18 cellular contexts compared by ENCODE assay signal in the genomic region with DNA sequence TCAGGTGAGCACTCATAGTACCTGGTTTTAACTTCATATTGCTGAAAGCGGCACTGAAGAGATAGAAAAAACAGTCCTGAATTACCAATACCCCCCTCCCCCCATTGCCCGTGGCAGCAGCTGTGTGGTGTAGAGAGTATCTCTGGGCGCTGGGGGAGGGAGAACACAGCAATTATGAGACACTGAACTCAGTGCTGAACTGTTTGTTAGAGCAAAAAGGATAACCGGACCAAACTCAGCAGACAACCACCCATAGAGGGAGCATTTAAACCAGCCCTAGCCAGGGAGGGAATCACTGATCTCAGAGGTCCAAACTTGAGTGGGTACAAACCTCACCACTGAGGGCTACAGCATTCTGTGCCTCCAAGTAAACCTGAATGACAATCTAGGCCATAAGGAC.
DNase-seq lines count a peak whose midpoint lies in the region; ATAC-seq, FAIRE-seq and TF ChIP-seq lines count a peak whose summit lies in the region.
"Had no signal": no experiment of that assay in that cellular context is flagged by ENCODE, and none has a peak within 500 bp of the region (broad histone marks: within the 10 kb centered on the region; RNA-seq: fewer than 3 reads in every experiment).

No MANE protein-coding gene starts in this region.

- no peaks in the 10 kb centered on the region for H3K36me3 Mint-ChIP-seq in immature natural killer cell

- H4K20me1 ChIP-seq in K562 (replicated peaks; ENCODE audit: control insufficient read depth, insufficient read depth, low read length): no peaks in the 10 kb centered on the region

- H3K9me3 Mint-ChIP-seq in immature natural killer cell: peaks cover 0 to 3% (median 0%) of the 10 kb centered on the region in 6 donors
- H3K9me3 Mint-ChIP-seq: GM23338 had no signal

- no peak overlapping the region for H3K4me2 ChIP-seq in K562 (ENCODE audit: insufficient read depth, low read length)
- H3K4me2 ChIP-seq: GM23338 had no signal

- POLR2A ChIA-PET in K562 (lab: Yijun Ruan, JAX): interaction anchor here (0.6 kb wide), 1 partner anchor 587 kb away, joined by 3 read pairs; no protein-coding TSS in a partner anchor

- H3K4me1 ChIP-seq in K562 (replicated peaks in 1 of 2; ENCODE audit: control insufficient read depth in 2 of 2, insufficient read depth in 2 of 2, low read length in 2 of 2) (peaks cover 0 to 6% of the 10 kb centered on the region in 2 experiments; a peak in 2 of 5 replicates), ascending aorta (no peaks in the 10 kb centered on the region)

- intact Hi-C loops in K562 (cut with micrococcal nuclease): loop anchor here (5.0 kb wide), 1 partner anchor 455 kb away; no protein-coding TSS in a partner anchor
- intact Hi-C loops in ascending aorta (cut with DNase I): no loop called here

- peaks cover 2 to 14% (median 6%) of the 10 kb centered on the region in 3 donors for H3K27me3 Mint-ChIP-seq in immature natural killer cell (ENCODE audit: low read depth in 3 of 3)
- H3K27me3 Mint-ChIP-seq: B cell; CD4-positive, alpha-beta T cell had no signal

- H3K27me3 ChIP-seq in K562 (ENCODE audit: control insufficient read depth in 2 of 2, insufficient read depth in 2 of 2, low read length in 2 of 2): no peaks in the 10 kb centered on the region
- no peaks in the 10 kb centered on the region for H3K27me3 ChIP-seq in ascending aorta

- no peak for TF ChIP-seq POLR2A in K562 (conservative IDR thresholded peaks at IDR 0.05)

- H3K9ac ChIP-seq in K562 (ENCODE audit: insufficient read depth in 1 of 2, low read depth in 2 of 2, low read length in 2 of 2): no peak overlapping the region

- WGBS in K562 (ENCODE audit: insufficient coverage, low coverage, missing lambda C conversion rate): 38% methylated on average over 3 of the region's 4 CpGs

- in situ Hi-C loops in K562 (cut with MboI): no loop called here

- H3K27ac ChIP-seq in K562 (ENCODE audit: extremely low read depth, low read depth, low read length) (no peak overlapping the region), ascending aorta (no peak overlapping the region)

- DNase-seq in NCI-H2081 treated with DMSO at 0.1 percent for 48 hours (lab: John Stamatoyannopoulos, UW): peak; percentile 49
- DNase-seq in NCI-H774 (lab: John Stamatoyannopoulos, UW): peak; percentile 14
- peak in 1 of 4 experiments; percentile 7 for DNase-seq in K562 (ENCODE audit: extremely low read depth in 1 of 4, low spot score in 3 of 4)
- DNase-seq in NCI-H1048 (lab: John Stamatoyannopoulos, UW): no peak
- DNase-seq in ascending aorta (ENCODE audit: low spot score in 2 of 2): no peak
- no peak for DNase-seq in immature natural killer cell
- no peak for DNase-seq in SW 1271 (lab: John Stamatoyannopoulos, UW)
- DNase-seq: C1 segment of cervical spinal cord; Calu3; CD4-positive, alpha-beta T cell; DMS 273 treated with DMSO at 0.1 percent for 48 hours; DMS79; H7 had no signal

- H3K27ac Mint-ChIP-seq in immature natural killer cell: no peak overlapping the region
- H3K27ac Mint-ChIP-seq: B cell; CD4-positive, alpha-beta T cell; GM23338 had no signal

- H3K4me3 Mint-ChIP-seq in immature natural killer cell: no peak overlapping the region
- H3K4me3 Mint-ChIP-seq: B cell; CD4-positive, alpha-beta T cell; GM23338 had no signal

- no peaks in the 10 kb centered on the region for H3K4me1 Mint-ChIP-seq in immature natural killer cell
- H3K4me1 Mint-ChIP-seq: B cell, GM23338 had no signal

- no peak overlapping the region for H3K4me3 ChIP-seq in K562
- no peak overlapping the region for H3K4me3 ChIP-seq in ascending aorta
- H3K4me3 ChIP-seq: GM12878, GM23338 had no signal

- no peak for FAIRE-seq in K562 (lab: Jason Lieb, UNC)
- FAIRE-seq: A204.1, GM12878, GM18507 had no signal

- CTCF ChIA-PET in K562 (lab: Yijun Ruan, JAX; ENCODE audit: low intra/inter-chr PET ratio): no interaction called here

- no peak overlapping the region for H2AFZ ChIP-seq in K562 (ENCODE audit: low read depth, low read length)
- H2AFZ ChIP-seq: GM23338 had no signal

- no peak for TF ChIP-seq RAD21 in K562 (CRISPR knock-in tag; conservative IDR thresholded peaks at IDR 0.05 in 1 of 2, IDR thresholded peaks at IDR 0.05 in 1 of 2)

- ATAC-seq in K562: peak; percentile 78
- ATAC-seq: GM12878, GM23338 had no signal

- H3K9me3 ChIP-seq in K562 (replicated peaks; ENCODE audit: control insufficient read depth, insufficient read depth, low read depth, low read length) (no peaks in the 10 kb centered on the region), ascending aorta (no peaks in the 10 kb centered on the region)

- H3K36me3 ChIP-seq in K562 (ENCODE audit: control insufficient read depth, insufficient read depth, low read length): no peaks in the 10 kb centered on the region
- H3K36me3 ChIP-seq in ascending aorta: no peaks in the 10 kb centered on the region

- no TSS peak for BruUV-seq in K562 (replicated peaks; lab: Mats Ljungman, UMichigan)

- TF ChIP-seq EP300 in K562 (IDR thresholded peaks at IDR 0.05; ENCODE audit: low read length): no peak

- H3K79me2 ChIP-seq in K562 (ENCODE audit: control insufficient read depth, insufficient read depth, low read length): no peaks in the 10 kb centered on the region; the same call in 2 of the 3 replicates

- 0 out of 6 replicates have a peak, but pooled peaks of 1 of the 3 experiments have one; percentile 18 for TF ChIP-seq CTCF in K562 (IDR thresholded peaks at IDR 0.05 in 2 of 3, conservative IDR thresholded peaks at IDR 0.05 in 1 of 3; ENCODE audit: insufficient read depth in 2 of 3, low read depth in 1 of 3, low read length in 3 of 3)
- TF ChIP-seq CTCF in ascending aorta (IDR thresholded peaks at IDR 0.05): no peak

- no peaks in the 10 kb centered on the region for H3K9me1 ChIP-seq in K562 (ENCODE audit: control insufficient read depth, insufficient read depth, low read length)

TF ChIP-seq in K562, 482 proteins besides CTCF, POLR2A, EP300 and RAD21:
- TF ChIP-seq, protein P1, sequence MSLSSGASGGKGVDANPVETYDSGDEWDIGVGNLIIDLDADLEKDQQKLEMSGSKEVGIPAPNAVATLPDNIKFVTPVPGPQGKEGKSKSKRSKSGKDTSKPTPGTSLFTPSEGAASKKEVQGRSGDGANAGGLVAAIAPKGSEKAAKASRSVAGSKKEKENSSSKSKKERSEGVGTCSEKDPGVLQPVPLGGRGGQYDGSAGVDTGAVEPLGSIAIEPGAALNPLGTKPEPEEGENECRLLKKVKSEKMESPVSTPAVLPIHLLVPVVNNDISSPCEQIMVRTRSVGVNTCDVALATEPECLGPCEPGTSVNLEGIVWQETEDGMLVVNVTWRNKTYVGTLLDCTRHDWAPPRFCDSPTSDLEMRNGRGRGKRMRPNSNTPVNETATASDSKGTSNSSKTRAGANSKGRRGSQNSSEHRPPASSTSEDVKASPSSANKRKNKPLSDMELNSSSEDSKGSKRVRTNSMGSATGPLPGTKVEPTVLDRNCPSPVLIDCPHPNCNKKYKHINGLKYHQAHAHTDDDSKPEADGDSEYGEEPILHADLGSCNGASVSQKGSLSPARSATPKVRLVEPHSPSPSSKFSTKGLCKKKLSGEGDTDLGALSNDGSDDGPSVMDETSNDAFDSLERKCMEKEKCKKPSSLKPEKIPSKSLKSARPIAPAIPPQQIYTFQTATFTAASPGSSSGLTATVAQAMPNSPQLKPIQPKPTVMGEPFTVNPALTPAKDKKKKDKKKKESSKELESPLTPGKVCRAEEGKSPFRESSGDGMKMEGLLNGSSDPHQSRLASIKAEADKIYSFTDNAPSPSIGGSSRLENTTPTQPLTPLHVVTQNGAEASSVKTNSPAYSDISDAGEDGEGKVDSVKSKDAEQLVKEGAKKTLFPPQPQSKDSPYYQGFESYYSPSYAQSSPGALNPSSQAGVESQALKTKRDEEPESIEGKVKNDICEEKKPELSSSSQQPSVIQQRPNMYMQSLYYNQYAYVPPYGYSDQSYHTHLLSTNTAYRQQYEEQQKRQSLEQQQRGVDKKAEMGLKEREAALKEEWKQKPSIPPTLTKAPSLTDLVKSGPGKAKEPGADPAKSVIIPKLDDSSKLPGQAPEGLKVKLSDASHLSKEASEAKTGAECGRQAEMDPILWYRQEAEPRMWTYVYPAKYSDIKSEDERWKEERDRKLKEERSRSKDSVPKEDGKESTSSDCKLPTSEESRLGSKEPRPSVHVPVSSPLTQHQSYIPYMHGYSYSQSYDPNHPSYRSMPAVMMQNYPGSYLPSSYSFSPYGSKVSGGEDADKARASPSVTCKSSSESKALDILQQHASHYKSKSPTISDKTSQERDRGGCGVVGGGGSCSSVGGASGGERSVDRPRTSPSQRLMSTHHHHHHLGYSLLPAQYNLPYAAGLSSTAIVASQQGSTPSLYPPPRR (CRISPR knock-in tag; IDR thresholded peaks at IDR 0.05; ENCODE audit: borderline replicate concordance): no peak
- TF ChIP-seq NCOA2 (IDR thresholded peaks at IDR 0.05; ENCODE audit: partially characterized antibody in 2 of 2) (no peak), SIRT6 (IDR thresholded peaks at IDR 0.05; ENCODE audit: low read depth, low read length) (no peak), IFI16 (CRISPR knock-in tag; IDR thresholded peaks at IDR 0.05) (no peak)
- TF ChIP-seq, protein P2, sequence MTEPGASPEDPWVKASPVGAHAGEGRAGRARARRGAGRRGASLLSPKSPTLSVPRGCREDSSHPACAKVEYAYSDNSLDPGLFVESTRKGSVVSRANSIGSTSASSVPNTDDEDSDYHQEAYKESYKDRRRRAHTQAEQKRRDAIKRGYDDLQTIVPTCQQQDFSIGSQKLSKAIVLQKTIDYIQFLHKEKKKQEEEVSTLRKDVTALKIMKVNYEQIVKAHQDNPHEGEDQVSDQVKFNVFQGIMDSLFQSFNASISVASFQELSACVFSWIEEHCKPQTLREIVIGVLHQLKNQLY (CRISPR knock-in tag; conservative IDR thresholded peaks at IDR 0.05): no peak
- TF ChIP-seq, protein P3, sequence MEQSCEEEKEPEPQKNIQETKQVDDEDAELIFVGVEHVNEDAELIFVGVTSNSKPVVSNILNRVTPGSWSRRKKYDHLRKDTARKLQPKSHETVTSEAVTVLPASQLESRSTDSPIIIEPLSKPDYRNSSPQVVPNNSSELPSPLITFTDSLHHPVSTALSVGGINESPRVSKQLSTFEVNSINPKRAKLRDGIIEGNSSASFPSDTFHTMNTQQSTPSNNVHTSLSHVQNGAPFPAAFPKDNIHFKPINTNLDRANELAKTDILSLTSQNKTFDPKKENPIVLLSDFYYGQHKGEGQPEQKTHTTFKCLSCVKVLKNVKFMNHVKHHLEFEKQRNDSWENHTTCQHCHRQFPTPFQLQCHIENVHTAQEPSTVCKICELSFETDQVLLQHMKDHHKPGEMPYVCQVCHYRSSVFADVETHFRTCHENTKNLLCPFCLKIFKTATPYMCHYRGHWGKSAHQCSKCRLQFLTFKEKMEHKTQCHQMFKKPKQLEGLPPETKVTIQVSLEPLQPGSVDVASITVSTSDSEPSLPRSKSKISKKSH (CRISPR knock-in tag; IDR thresholded peaks at IDR 0.05): no peak

Comparison
In these comparisons a context has a peak if more than half of its experiments do, and no peak if none do; other contexts are left out.
1. DNase-seq: peak in NCI-H2081 treated with DMSO at 0.1 percent for 48 hours (single experiment) and NCI-H774 (single experiment); none in NCI-H1048 (single experiment), ascending aorta (0 of 2), immature natural killer cell (0 of 3) and SW 1271 (0 of 2).